In the genomic region with DNA sequence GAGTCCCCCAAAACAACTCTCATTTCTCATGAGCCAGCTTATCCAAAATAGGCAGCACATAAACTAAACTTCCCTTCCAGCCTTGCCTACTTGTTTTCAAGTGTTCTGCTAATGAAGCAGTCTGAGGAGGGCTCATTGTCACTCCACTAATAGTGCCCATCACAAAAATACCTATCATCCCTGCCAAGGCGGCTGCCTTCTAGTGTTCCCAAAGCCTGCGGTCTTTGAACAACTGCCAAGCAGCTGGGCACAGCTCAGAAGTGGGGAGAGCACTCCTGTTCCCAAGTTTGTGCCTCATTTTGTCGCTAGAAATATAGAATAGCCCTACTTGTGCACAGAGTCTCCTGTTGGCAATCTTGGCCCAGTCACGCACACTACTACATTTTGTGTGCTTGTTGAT, we compare ENCODE assay signal across 12 cellular contexts. TPM values are rescaled to one million over a fixed set of nuclear protein-coding genes. Genes with fewer than 3 reads are reported as not detected.
"Had no signal": no experiment of that assay in that cellular context is flagged by ENCODE, and none has a peak within 500 bp of the region (broad histone marks: within the 10 kb centered on the region; RNA-seq: fewer than 3 reads in every experiment).

No MANE protein-coding gene starts in this region.

- H3K27ac ChIP-seq: ascending aorta, esophagus squamous epithelium, sigmoid colon, suprapubic skin had no signal

- ATAC-seq: stimulated activated naive CD8-positive, alpha-beta T cell treated with anti-CD3 and anti-CD28 coated beads, Interleukin-15, Interleukin-2, amounts not matched to agents 100 U/mL and 50 U/mL, for 24 hours had no signal

- H3K4me1 ChIP-seq: ascending aorta, esophagus squamous epithelium, suprapubic skin had no signal

- H3K36me3 ChIP-seq: esophagus squamous epithelium, sigmoid colon, suprapubic skin had no signal

- H3K4me3 ChIP-seq: ascending aorta, esophagus squamous epithelium, sigmoid colon, suprapubic skin had no signal

- H3K27me3 ChIP-seq: ascending aorta, esophagus squamous epithelium, sigmoid colon, suprapubic skin had no signal

- H3K9me3 ChIP-seq: ascending aorta, esophagus squamous epithelium, sigmoid colon, suprapubic skin had no signal

- DNase-seq: activated CD4-positive, alpha-beta memory T cell treated with anti-CD3 and anti-CD28 coated beads for 36 hours; activated gamma-delta T cell treated with Interleukin-2 at 50 U/mL for 16 hours; activated T-cell treated with anti-CD3 and anti-CD28 coated beads, Interleukin-2, amount 50 U/mL, for 48 hours; esophagus squamous epithelium; foreskin fibroblast; kidney; naive B cell; sigmoid colon; stimulated activated CD4-positive, alpha-beta T cell treated with anti-CD3 and anti-CD28 coated beads, Interleukin-2, amount 100 ng/mL, for 48 hours; stimulated activated naive CD8-positive, alpha-beta T cell treated with anti-CD3 and anti-CD28 coated beads, Interleukin-15, Interleukin-2, amounts not matched to agents 100 U/mL and 50 U/mL, for 24 hours had no signal

RNA-seq across cellular contexts. Expression of a gene that starts 50.3 kb away (rescaled TPM):
- total RNA-seq: activated CD4-positive, alpha-beta memory T cell treated with anti-CD3 and anti-CD28 coated beads for 36 hours had no signal
